Comparison of ENCODE assay signal across 8 cellular contexts in genomic region chr1:65147424-65148177, GRCh38. TPM values are rescaled to one million over a fixed set of nuclear protein-coding genes. Genes with fewer than 3 reads are reported as not detected.
A peak's percentile ranks its signal among the peaks of the same experiment; 100 is the strongest.
DNase-seq lines count a peak whose midpoint lies in the region; ATAC-seq lines count a peak whose summit lies in the region.

No MANE protein-coding gene starts in this region.

- peak overlapping the region; percentile 83 for H3K27ac Mint-ChIP-seq in T-helper 1 cell treated with Interleukin-12 subunit alpha and Interleukin-12 subunit beta and Interleukin-4 antibody, amounts not matched to agents 30 μg/mL and 1 μg/mL, for 36 hours

- peaks cover 36% of the 10 kb centered on the region for H3K4me1 Mint-ChIP-seq in T-helper 1 cell treated with Interleukin-12 subunit alpha and Interleukin-12 subunit beta and Interleukin-4 antibody, amounts not matched to agents 30 μg/mL and 1 μg/mL, for 36 hours (ENCODE audit: low read depth)

- ATAC-seq in GM21423 (IDR thresholded peaks at IDR 0.05; ENCODE audit: unreplicated experiment) = peak; percentile 51

- peak overlapping the region; percentile 73 for H3K27ac ChIP-seq in caudate nucleus (ENCODE audit: low read depth, low read length)

- H3K4me3 Mint-ChIP-seq in T-helper 1 cell treated with Interleukin-12 subunit alpha and Interleukin-12 subunit beta and Interleukin-4 antibody, amounts not matched to agents 30 μg/mL and 1 μg/mL, for 36 hours = peak overlapping the region; percentile 85

- no peaks in the 10 kb centered on the region for H3K9me3 Mint-ChIP-seq in T-helper 1 cell treated with Interleukin-12 subunit alpha and Interleukin-12 subunit beta and Interleukin-4 antibody, amounts not matched to agents 30 μg/mL and 1 μg/mL, for 36 hours

- DNase-seq in ELR (ENCODE audit: low read depth) = peak; percentile 39
- DNase-seq in HK-2 (ENCODE audit: unreplicated experiment) = peak; percentile 86
- DNase-seq in caudate nucleus (lab: John Stamatoyannopoulos, UW) = peak in 23 of 61 donors; percentile 5 to 62 (median 35)
- DNase-seq in kidney glomerular epithelial cell (lab: John Stamatoyannopoulos, UW) = peak; percentile 31
- DNase-seq in stimulated activated CD4-positive, alpha-beta T cell treated with anti-CD3 and anti-CD28 coated beads, Interleukin-2, amount 100 ng/mL, for 24 hours = peak; percentile 26 to 59
- no peak for DNase-seq in H4 (ENCODE audit: low spot score)

- H3K27me3 Mint-ChIP-seq in T-helper 1 cell treated with Interleukin-12 subunit alpha and Interleukin-12 subunit beta and Interleukin-4 antibody, amounts not matched to agents 30 μg/mL and 1 μg/mL, for 36 hours (ENCODE audit: low read depth) = peaks cover 10% of the 10 kb centered on the region

- H3K36me3 Mint-ChIP-seq in T-helper 1 cell treated with Interleukin-12 subunit alpha and Interleukin-12 subunit beta and Interleukin-4 antibody, amounts not matched to agents 30 μg/mL and 1 μg/mL, for 36 hours (ENCODE audit: low read depth) = peaks cover 7% of the 10 kb centered on the region

RNA-seq across cellular contexts. Expression of gene AK4, which starts 0.4 kb away (rescaled TPM):
- total RNA-seq in H4 (2014; rRNA removed; shearing (Covaris generic)) = 18.0 and 22.6 TPM in 2 replicates
